ENCODE assay signal across 8 cellular contexts in genomic region chr17:44688675-44689491, GRCh38. TPM values are rescaled to one million over a fixed set of nuclear protein-coding genes. Genes with fewer than 3 reads are reported as not detected.
DNase-seq lines count a peak whose midpoint lies in the region; ATAC-seq and TF ChIP-seq lines count a peak whose summit lies in the region.

No MANE protein-coding gene starts in this region.

- H3K9me3 Mint-ChIP-seq in dendritic cell treated with granulocyte-macrophage colony-stimulating factor and Interleukin-4, amounts not matched to agents 40 ng/mL and 50 ng/mL, for 4 days: no peaks in the 10 kb centered on the region

- peak overlapping the region; percentile 77 for H3K4me3 ChIP-seq in cardiac muscle cell
- H3K4me3 ChIP-seq in OCI-LY1 (ENCODE audit: low read depth, low read length, poor library complexity, severe bottlenecking): peak overlapping the region; percentile 97
- peak overlapping the region; percentile 97 for H3K4me3 ChIP-seq in mucosa of stomach (ENCODE audit: low read length)

- H3K9ac ChIP-seq in OCI-LY1 (ENCODE audit: low read length): peak overlapping the region; percentile 97
- H3K9ac ChIP-seq in mucosa of stomach (ENCODE audit: low read length): peak overlapping the region; percentile 87

- H3K9me3 ChIP-seq in cardiac muscle cell (ENCODE audit: low read depth) (no peaks in the 10 kb centered on the region), OCI-LY1 (ENCODE audit: low read length) (no peaks in the 10 kb centered on the region), mucosa of stomach (ENCODE audit: control insufficient read depth, low read length) (no peaks in the 10 kb centered on the region)

- intact Hi-C loops in Right ventricle myocardium superior (cut with DNase I): no loop called here
- intact Hi-C loops in dendritic cell treated with granulocyte-macrophage colony-stimulating factor and Interleukin-4, amounts not matched to agents 40 ng/mL and 50 ng/mL, for 4 days (cut with micrococcal nuclease): no loop called here

- TF ChIP-seq CTCF in cardiac muscle cell (IDR thresholded peaks at IDR 0.05; ENCODE audit: low read depth, low read length): no peak
- TF ChIP-seq CTCF in OCI-LY1 (IDR thresholded peaks at IDR 0.05; ENCODE audit: low read length): no peak

- peak overlapping the region; percentile 92 for H3K27ac Mint-ChIP-seq in dendritic cell treated with granulocyte-macrophage colony-stimulating factor and Interleukin-4, amounts not matched to agents 40 ng/mL and 50 ng/mL, for 4 days

- H3K27ac ChIP-seq in cardiac muscle cell (peak overlapping the region; percentile 92), OCI-LY1 (ENCODE audit: low read depth, low read length, poor library complexity, severe bottlenecking) (no peak overlapping the region)

- H3K4me1 ChIP-seq in cardiac muscle cell (ENCODE audit: low read depth) (peaks cover 5% of the 10 kb centered on the region), OCI-LY1 (ENCODE audit: insufficient read depth, low read length, severe bottlenecking) (peaks cover 21% of the 10 kb centered on the region), mucosa of stomach (ENCODE audit: control insufficient read depth, insufficient read depth, low read length) (no peaks in the 10 kb centered on the region)

- no peaks in the 10 kb centered on the region for H3K27me3 ChIP-seq in cardiac muscle cell
- H3K27me3 ChIP-seq in OCI-LY1 (ENCODE audit: insufficient read depth, low read length): no peaks in the 10 kb centered on the region
- H3K27me3 ChIP-seq in mucosa of stomach (ENCODE audit: control insufficient read depth, insufficient read depth, low read length): no peaks in the 10 kb centered on the region

- peaks cover 42% of the 10 kb centered on the region for H3K36me3 Mint-ChIP-seq in dendritic cell treated with granulocyte-macrophage colony-stimulating factor and Interleukin-4, amounts not matched to agents 40 ng/mL and 50 ng/mL, for 4 days (ENCODE audit: low read depth)

- H3F3A ChIP-seq in OCI-LY1 (ENCODE audit: insufficient read depth, low read length): no peaks in the 10 kb centered on the region

- H2AFZ ChIP-seq in OCI-LY1 (ENCODE audit: low read length): 0 out of 2 replicates have a peak overlapping the region, but pooled peaks have one; percentile 8

- peaks cover 17% of the 10 kb centered on the region for H3K79me2 ChIP-seq in OCI-LY1 (ENCODE audit: insufficient read depth, low read length)

- no peaks in the 10 kb centered on the region for H3K9me2 ChIP-seq in OCI-LY1 (ENCODE audit: low read depth, low read length)

- peaks cover 26% of the 10 kb centered on the region for H3K4me1 Mint-ChIP-seq in dendritic cell treated with granulocyte-macrophage colony-stimulating factor and Interleukin-4, amounts not matched to agents 40 ng/mL and 50 ng/mL, for 4 days (ENCODE audit: low read depth)

- H3K36me3 ChIP-seq in cardiac muscle cell (no peaks in the 10 kb centered on the region), OCI-LY1 (ENCODE audit: insufficient read depth, low read length) (peaks cover 14% of the 10 kb centered on the region; the same call in 1 of the 2 replicates), mucosa of stomach (ENCODE audit: control insufficient read depth, insufficient read depth, low read length) (no peaks in the 10 kb centered on the region)

- no peaks in the 10 kb centered on the region for H4K20me1 ChIP-seq in OCI-LY1 (ENCODE audit: insufficient read depth, low read length)

- H3K4me3 Mint-ChIP-seq in dendritic cell treated with granulocyte-macrophage colony-stimulating factor and Interleukin-4, amounts not matched to agents 40 ng/mL and 50 ng/mL, for 4 days: peak overlapping the region; percentile 95

- DNase-seq in cardiac muscle cell (ENCODE audit: low read depth in 1 of 2, low spot score in 1 of 2): peak in 1 of 2 donors; percentile 5
- DNase-seq in Right ventricle myocardium superior: no peak
- DNase-seq in NCI-H1694 treated with DMSO at 0.1 percent for 48 hours (lab: John Stamatoyannopoulos, UW): no peak
- no peak for DNase-seq in putamen (ENCODE audit: low spot score)
- DNase-seq in NCI-H446 treated with DMSO at 0.1 percent for 48 hours (lab: John Stamatoyannopoulos, UW): no peak

- H3K27me3 Mint-ChIP-seq in dendritic cell treated with granulocyte-macrophage colony-stimulating factor and Interleukin-4, amounts not matched to agents 40 ng/mL and 50 ng/mL, for 4 days: peaks cover 3% of the 10 kb centered on the region

- H3K4me2 ChIP-seq in OCI-LY1 (ENCODE audit: low read length): peak overlapping the region; percentile 88

- no peak for ATAC-seq in Right ventricle myocardium superior (ENCODE audit: poor library complexity)

RNA-seq across cellular contexts. Expression of gene CCDC43, which starts 0.7 kb away (rescaled TPM):
- total RNA-seq in cardiac muscle cell: 31.0 and 33.4 TPM in 2 replicates
- polyA plus RNA-seq in cardiac muscle cell: 27.7 and 39.2 TPM in 2 replicates
- 26.4 TPM for total RNA-seq in Right ventricle myocardium superior

RNA-seq across cellular contexts. Expression of gene DBF4B, which starts 19.6 kb away (rescaled TPM):
- total RNA-seq in cardiac muscle cell (12.2 and 26.8 TPM in 2 replicates), Right ventricle myocardium superior (5.0 TPM)
- 15.3 and 23.2 TPM in 2 replicates for polyA plus RNA-seq in cardiac muscle cell

RNA-seq across cellular contexts. Expression of gene MEIOC, which starts 32.6 kb away (rescaled TPM):
- total RNA-seq in cardiac muscle cell (0.21 and 0.46 TPM in 2 replicates), Right ventricle myocardium superior (not detected)
- 1.1 and 2.3 TPM in 2 replicates for polyA plus RNA-seq in cardiac muscle cell
